10 cellular contexts compared by ENCODE assay signal in genomic region chr1:998051-998821, GRCh38. TPM values are rescaled to one million over a fixed set of nuclear protein-coding genes. Genes with fewer than 3 reads are reported as not detected.
DNase-seq lines count a peak whose midpoint lies in the region; ATAC-seq and TF ChIP-seq lines count a peak whose summit lies in the region.
"Had no signal": no experiment of that assay in that cellular context is flagged by ENCODE, and none has a peak within 500 bp of the region (broad histone marks: within the 10 kb centered on the region; RNA-seq: fewer than 3 reads in every experiment).

No MANE protein-coding gene starts in this region.

- in situ Hi-C loops in brain microvascular endothelial cell (cut with HindIII; ENCODE audit: low pct_ligation_motif_present, low sequenced_read_pairs), result no loop called here

- no peaks in the 10 kb centered on the region for H3K9me3 ChIP-seq in thoracic aorta

- no peak for TF ChIP-seq CTCF in brain microvascular endothelial cell (IDR thresholded peaks at IDR 0.05; ENCODE audit: low read depth, low read length, missing control alignments)
- TF ChIP-seq CTCF in kidney epithelial cell (IDR thresholded peaks at IDR 0.05; ENCODE audit: insufficient read depth, low read length, poor library complexity, severe bottlenecking), result no peak
- no peak for TF ChIP-seq CTCF in thoracic aorta (IDR thresholded peaks at IDR 0.05)

- no peak overlapping the region for H3K27ac ChIP-seq in brain microvascular endothelial cell
- H3K27ac ChIP-seq in thoracic aorta, result no peak overlapping the region

- peaks cover 9 to 29% of the 10 kb centered on the region in 2 donors for H3K4me1 ChIP-seq in thoracic aorta (ENCODE audit: control insufficient read depth in 1 of 2, low read depth in 2 of 2)

- no peaks in the 10 kb centered on the region for H3K27me3 ChIP-seq in brain microvascular endothelial cell (replicated peaks)
- peaks cover 14% of the 10 kb centered on the region for H3K27me3 ChIP-seq in kidney epithelial cell (ENCODE audit: control insufficient read depth, insufficient read depth, low read length)
- H3K27me3 ChIP-seq in thoracic aorta (replicated peaks; ENCODE audit: insufficient read depth), result no peaks in the 10 kb centered on the region

- peak overlapping the region; percentile 57 for H3K4me3 ChIP-seq in brain microvascular endothelial cell (ENCODE audit: low read depth, low read length)
- peak overlapping the region; percentile 83 for H3K4me3 ChIP-seq in kidney epithelial cell (ENCODE audit: low read depth, low read length)
- H3K4me3 ChIP-seq in thoracic aorta, result peak overlapping the region; percentile 98

- ATAC-seq in thoracic aorta (ENCODE audit: insufficient number of reproducible peaks, low FRiP score, low read depth) (no peak), HG02642 (IDR thresholded peaks at IDR 0.05; ENCODE audit: poor library complexity, unreplicated experiment) (no peak), GM18858 (IDR thresholded peaks at IDR 0.05; ENCODE audit: unreplicated experiment) (no peak)

- H3K36me3 ChIP-seq in brain microvascular endothelial cell (replicated peaks) (no peaks in the 10 kb centered on the region), kidney epithelial cell (ENCODE audit: control insufficient read depth, insufficient read depth, low read length) (no peaks in the 10 kb centered on the region), thoracic aorta (no peaks in the 10 kb centered on the region)

- peak; percentile 36 for DNase-seq in DMS79 treated with DMSO at 0.1 percent for 48 hours (lab: John Stamatoyannopoulos, UW)
- no peak for DNase-seq in DMS79 (lab: John Stamatoyannopoulos, UW)
- DNase-seq in brain microvascular endothelial cell, result no peak
- DNase-seq in kidney epithelial cell (ENCODE audit: low read depth), result no peak
- no peak for DNase-seq in thoracic aorta (ENCODE audit: low spot score)
- no peak for DNase-seq in NCI-H1048 (lab: John Stamatoyannopoulos, UW)
- DNase-seq: NCI-H1694 had no signal

RNA-seq across cellular contexts. Expression of gene HES4, which starts 1.7 kb away (rescaled TPM):
- total RNA-seq in kidney epithelial cell, result 160 and 184 TPM in 2 replicates
- 10 to 100 TPM; 50.1 to 98.8 TPM for total RNA-seq in thoracic aorta

RNA-seq across cellular contexts. Expression of gene ISG15, which starts 15.1 kb away (rescaled TPM):
- total RNA-seq in kidney epithelial cell, result 68.7 and 97.7 TPM in 2 replicates
- 100 to 1,000 TPM in 1 of 2 donors, 10 to 100 TPM in 1; 31.5 to 104 TPM for total RNA-seq in thoracic aorta

RNA-seq across cellular contexts. Expression of gene PERM1, which starts 16.3 kb away (rescaled TPM):
- total RNA-seq in kidney epithelial cell (0.34 TPM in 1 of 2 replicates, not detected in the other), thoracic aorta (under 1 TPM; 0.54 to 0.99 TPM)

RNA-seq across cellular contexts. Expression of gene AGRN, which starts 21.7 kb away (rescaled TPM):
- total RNA-seq in kidney epithelial cell, result 479 and 617 TPM in 2 replicates
- 10 to 100 TPM; 36.2 to 36.7 TPM for total RNA-seq in thoracic aorta

RNA-seq across cellular contexts. Expression of gene PLEKHN1, which starts 32.0 kb away (rescaled TPM):
- total RNA-seq in kidney epithelial cell (13.2 and 13.3 TPM in 2 replicates), thoracic aorta (under 1 TPM in 1 of 2 donors, not detected in 1; 0.27 TPM)
- total RNA-seq: temporal lobe had no signal
